In genomic region chr22:26321469-26321913, GRCh38 we compare ENCODE assay signal across 14 cellular contexts.
A peak's percentile ranks its signal among the peaks of the same experiment; 100 is the strongest.
DNase-seq lines count a peak whose midpoint lies in the region; ATAC-seq and TF ChIP-seq lines count a peak whose summit lies in the region.
"Had no signal": no experiment of that assay in that cellular context is flagged by ENCODE, and none has a peak within 500 bp of the region (broad histone marks: within the 10 kb centered on the region; RNA-seq: fewer than 3 reads in every experiment).

No MANE protein-coding gene starts in this region.

- no peaks in the 10 kb centered on the region for H4K20me1 ChIP-seq in hepatocyte (ENCODE audit: insufficient read depth, poor library complexity, severe bottlenecking)
- H4K20me1 ChIP-seq: BLaER1 had no signal

- H3K27ac Mint-ChIP-seq in type B pancreatic cell: no peak overlapping the region

- ATAC-seq in HG03342 (IDR thresholded peaks at IDR 0.05; ENCODE audit: unreplicated experiment) (no peak), HG02763 (IDR thresholded peaks at IDR 0.05; ENCODE audit: unreplicated experiment) (no peak)
- ATAC-seq: foreskin keratinocyte had no signal

- H3K27me3 Mint-ChIP-seq in type B pancreatic cell: peaks cover 35% of the 10 kb centered on the region

- DNase-seq in ACHN: peak; percentile 67
- peak; percentile 48 for DNase-seq in HFF-Myc (ENCODE audit: extremely low read depth, low read depth)
- peak; percentile 93 for DNase-seq in cerebellar cortex (ENCODE audit: low spot score)
- DNase-seq in iris pigment epithelial cell (ENCODE audit: low read depth): peak; percentile 18
- no peak for DNase-seq in type B pancreatic cell (ENCODE audit: extremely low spot score, unreplicated experiment)
- no peak for DNase-seq in hepatocyte (ENCODE audit: low spot score)
- DNase-seq: activated CD8-positive, alpha-beta memory T cell treated with anti-CD3 and anti-CD28 coated beads, Interleukin-2, amount 50 U/mL, for 48 hours; NCI-H1694 had no signal

- no peaks in the 10 kb centered on the region for H3K4me1 Mint-ChIP-seq in type B pancreatic cell (ENCODE audit: unreplicated experiment)

- no peaks in the 10 kb centered on the region for H3K9me2 ChIP-seq in hepatocyte (replicated peaks; ENCODE audit: insufficient read depth)

- no peaks in the 10 kb centered on the region for H3K9me3 ChIP-seq in hepatocyte (ENCODE audit: low read depth)
- H3K9me3 ChIP-seq: BLaER1, vagina had no signal

- 62% methylated on average over 12 of the region's 12 CpGs for WGBS in hepatocyte (ENCODE audit: low lambda C conversion rate, missing lambda C conversion rate)

- no peak overlapping the region for H3K27ac ChIP-seq in hepatocyte
- H3K27ac ChIP-seq: BLaER1, foreskin keratinocyte, vagina had no signal

- no peaks in the 10 kb centered on the region for H3K4me1 ChIP-seq in hepatocyte (ENCODE audit: insufficient read depth)
- H3K4me1 ChIP-seq: vagina had no signal

- no peaks in the 10 kb centered on the region for H3K27me3 ChIP-seq in hepatocyte
- H3K27me3 ChIP-seq: BLaER1, foreskin keratinocyte, vagina had no signal

- H3K36me3 Mint-ChIP-seq in type B pancreatic cell: no peaks in the 10 kb centered on the region

- no peak overlapping the region for H3K4me3 ChIP-seq in HFF-Myc (replicated peaks; ENCODE audit: low read depth, low read length)
- no peak overlapping the region for H3K4me3 ChIP-seq in hepatocyte
- H3K4me3 ChIP-seq: BLaER1, skin epidermis, vagina had no signal

- no peak overlapping the region for H3K4me2 ChIP-seq in hepatocyte
- H3K4me2 ChIP-seq: BLaER1 had no signal

- no peaks in the 10 kb centered on the region for H3K79me2 ChIP-seq in hepatocyte

- TF ChIP-seq CTCF in HFF-Myc (IDR thresholded peaks at IDR 0.05; ENCODE audit: low read depth, low read length, missing control alignments): peak; percentile 8
- TF ChIP-seq CTCF in type B pancreatic cell (conservative IDR thresholded peaks at IDR 0.05): no peak
- TF ChIP-seq CTCF in hepatocyte (IDR thresholded peaks at IDR 0.05; ENCODE audit: poor library complexity): no peak

- no peaks in the 10 kb centered on the region for H3K9me3 Mint-ChIP-seq in type B pancreatic cell

- H3K4me3 Mint-ChIP-seq in type B pancreatic cell: no peak overlapping the region

- in situ Hi-C loops in ACHN (cut with HindIII; ENCODE audit: low pct_ligation_motif_present, low pct_unique_long_range_greater_than_20kb, low sequenced_read_pairs): no loop called here

- H3K36me3 ChIP-seq in hepatocyte (replicated peaks; ENCODE audit: insufficient read depth, low read depth): no peaks in the 10 kb centered on the region
- H3K36me3 ChIP-seq: BLaER1, vagina had no signal

- H2AFZ ChIP-seq in hepatocyte: no peak overlapping the region

Comparison
In these comparisons a context has a peak if more than half of its experiments do, and no peak if none do; other contexts are left out.
1. DNase-seq: peak in ACHN (single experiment), HFF-Myc (single experiment), cerebellar cortex (single experiment) and iris pigment epithelial cell (single experiment); none in type B pancreatic cell (single experiment) and hepatocyte (single experiment).